Comparison of ENCODE assay signal across 9 cellular contexts in the genomic region with DNA sequence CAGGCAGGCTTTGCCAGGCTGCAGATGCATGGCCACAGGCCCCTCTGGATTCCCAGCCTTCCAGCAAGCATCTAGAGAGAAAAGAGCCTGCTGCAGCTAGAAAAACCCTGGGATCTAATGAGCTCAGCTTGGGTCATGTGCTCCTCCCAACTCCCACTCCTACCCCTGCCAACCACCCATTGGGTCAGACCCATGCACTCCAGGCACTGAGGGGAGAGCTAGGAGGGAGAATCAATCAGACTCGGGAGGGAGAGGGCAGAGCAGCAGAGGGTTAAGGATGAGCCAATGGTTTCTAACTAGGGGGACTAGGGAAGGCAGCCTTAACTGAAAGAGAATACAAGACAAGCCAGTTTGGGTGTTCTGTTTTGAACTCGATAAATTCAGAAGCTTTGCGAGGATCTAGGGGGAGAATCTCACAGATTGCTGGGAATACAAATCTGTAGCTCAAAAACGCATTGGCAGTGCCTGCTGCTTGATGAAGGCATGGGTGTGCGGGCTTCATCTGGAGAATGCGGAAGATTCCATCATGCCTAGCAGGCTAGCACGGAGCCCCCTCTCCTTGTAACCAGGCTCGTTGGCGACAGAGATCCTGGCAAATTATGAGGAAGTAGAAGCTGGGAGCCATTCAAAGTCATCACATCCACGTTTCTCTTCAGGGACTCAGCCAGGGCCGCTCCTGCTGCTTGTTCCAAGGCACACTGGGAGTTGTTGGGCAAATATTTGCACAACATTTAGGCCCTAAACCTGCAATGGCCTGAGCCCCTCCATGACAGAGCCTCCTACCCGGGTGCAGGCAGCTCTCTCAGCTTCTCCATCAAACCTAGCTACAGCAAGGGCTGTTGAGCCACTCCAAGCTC. TPM values are rescaled to one million over a fixed set of nuclear protein-coding genes. Genes with fewer than 3 reads are reported as not detected.
DNase-seq lines count a peak whose midpoint lies in the region; ATAC-seq and TF ChIP-seq lines count a peak whose summit lies in the region.
"Had no signal": no experiment of that assay in that cellular context is flagged by ENCODE, and none has a peak within 500 bp of the region (broad histone marks: within the 10 kb centered on the region; RNA-seq: fewer than 3 reads in every experiment).

No MANE protein-coding gene starts in this region.

- H3K36me3 ChIP-seq in BLaER1, result no peaks in the 10 kb centered on the region
- no peaks in the 10 kb centered on the region for H3K36me3 ChIP-seq in mammary epithelial cell (ENCODE audit: insufficient read depth, low read length)
- H3K36me3 ChIP-seq: cardiac muscle cell had no signal

- H3K27ac ChIP-seq in BLaER1 (peak overlapping the region; percentile 91), mammary epithelial cell (ENCODE audit: insufficient read depth, low read depth, low read length) (peak overlapping the region; percentile 84)
- H3K27ac ChIP-seq: cardiac muscle cell had no signal

- WGBS in mammary epithelial cell (ENCODE audit: low coverage, missing lambda C conversion rate), result 82% methylated on average over 12 of the region's 12 CpGs

- no peaks in the 10 kb centered on the region for H3K79me2 ChIP-seq in mammary epithelial cell (ENCODE audit: insufficient read depth, low read length)

- CTCF ChIA-PET in mammary epithelial cell (lab: Charles Lee; ENCODE audit: low non-redundant PET), result interaction anchor here (0.9 kb wide), 1 partner anchor 21 kb away, joined by 8 read pairs; no protein-coding TSS in a partner anchor

- H3K4me2 ChIP-seq in BLaER1, result peak overlapping the region; percentile 90
- peak overlapping the region; percentile 55 for H3K4me2 ChIP-seq in mammary epithelial cell (ENCODE audit: insufficient read depth, low read depth, low read length)

- dilution Hi-C loops in mammary epithelial cell (cut with HindIII; ENCODE audit: low sequenced_read_pairs), result no loop called here

- peaks cover 9% of the 10 kb centered on the region for H3K36me3 Mint-ChIP-seq in natural killer cell treated with Interleukin-12 subunit alpha and Interleukin-12 subunit beta and Interleukin-15 and Interleukin-18, amount 100 ng/mL, for 72 hours

- H3K27me3 ChIP-seq in BLaER1 (no peaks in the 10 kb centered on the region), mammary epithelial cell (ENCODE audit: insufficient read depth, low read length) (no peaks in the 10 kb centered on the region)
- H3K27me3 ChIP-seq: cardiac muscle cell had no signal

- H3K4me3 Mint-ChIP-seq in natural killer cell treated with Interleukin-12 subunit alpha and Interleukin-12 subunit beta and Interleukin-15 and Interleukin-18, amount 100 ng/mL, for 72 hours, result peak overlapping the region; percentile 90

- H3K4me3 ChIP-seq in BLaER1 (no peak overlapping the region), mammary epithelial cell (replicated peaks in 1 of 3; ENCODE audit: insufficient read depth in 1 of 3, low read depth in 2 of 3, low read length in 3 of 3) (no peak overlapping the region)
- H3K4me3 ChIP-seq: cardiac muscle cell had no signal

- H3K4me1 Mint-ChIP-seq in natural killer cell treated with Interleukin-12 subunit alpha and Interleukin-12 subunit beta and Interleukin-15 and Interleukin-18, amount 100 ng/mL, for 72 hours (ENCODE audit: low read depth in 2 of 2), result peaks cover 81 to 84% of the 10 kb centered on the region in 2 donors

- peak overlapping the region; percentile 97 to 98 for H3K27ac Mint-ChIP-seq in natural killer cell treated with Interleukin-12 subunit alpha and Interleukin-12 subunit beta and Interleukin-15 and Interleukin-18, amount 100 ng/mL, for 72 hours

- peak overlapping the region; percentile 73 for H3K9ac ChIP-seq in BLaER1
- H3K9ac ChIP-seq in mammary epithelial cell (ENCODE audit: insufficient read depth, low read length), result peak overlapping the region; percentile 63

- H3K4me1 ChIP-seq in BLaER1, result peaks cover 54% of the 10 kb centered on the region
- H3K4me1 ChIP-seq in mammary epithelial cell (ENCODE audit: insufficient read depth, low read length), result peaks cover 34% of the 10 kb centered on the region

- no TSS peak for BruUV-seq in mammary epithelial cell (replicated peaks; lab: Mats Ljungman, UMichigan)

- in situ Hi-C loops in mammary epithelial cell (cut with MboI; ENCODE audit: low sequenced_read_pairs in 2 of 2), result no loop called here

- intact Hi-C loops in mammary epithelial cell (cut with micrococcal nuclease), result loop anchor here (2.0 kb wide), 1 partner anchor 197 kb away; no protein-coding TSS in a partner anchor

- H3K9me3 Mint-ChIP-seq in natural killer cell treated with Interleukin-12 subunit alpha and Interleukin-12 subunit beta and Interleukin-15 and Interleukin-18, amount 100 ng/mL, for 72 hours, result peaks cover 3% of the 10 kb centered on the region

- DNase-seq in Kasumi-1 (lab: John Stamatoyannopoulos, UW) (peak; percentile 14 to 37), mammary epithelial cell (no peak), DMS114 treated with DMSO at 0.1 percent for 48 hours (lab: John Stamatoyannopoulos, UW; ENCODE audit: unreplicated experiment) (no peak), ureter (ENCODE audit: low spot score) (no peak), mucosa of gallbladder (ENCODE audit: low spot score) (no peak)
- peak; percentile 53 for DNase-seq in natural killer cell treated with Interleukin-12 subunit alpha and Interleukin-12 subunit beta and Interleukin-15 and Interleukin-18, amount 100 ng/mL, for 72 hours (ENCODE audit: low spot score)

- TF ChIP-seq CTCF in mammary epithelial cell (conservative IDR thresholded peaks at IDR 0.05 in 1 of 2, IDR thresholded peaks at IDR 0.05 in 1 of 2; ENCODE audit: extremely low read depth in 1 of 2, insufficient read depth in 1 of 2, low read depth in 1 of 2, low read length in 2 of 2), result no peak

- no peaks in the 10 kb centered on the region for H3K27me3 Mint-ChIP-seq in natural killer cell treated with Interleukin-12 subunit alpha and Interleukin-12 subunit beta and Interleukin-15 and Interleukin-18, amount 100 ng/mL, for 72 hours

- peak overlapping the region; percentile 48 for H2AFZ ChIP-seq in mammary epithelial cell (ENCODE audit: low read depth, low read length)

- H3K9me3 ChIP-seq in BLaER1, result no peaks in the 10 kb centered on the region
- no peaks in the 10 kb centered on the region for H3K9me3 ChIP-seq in mammary epithelial cell (replicated peaks; ENCODE audit: insufficient read depth, low read length)

- no peak for ATAC-seq in natural killer cell treated with Interleukin-12 subunit alpha and Interleukin-12 subunit beta and Interleukin-15 and Interleukin-18, amount 100 ng/mL, for 72 hours
- no peak for ATAC-seq in GM21528 (IDR thresholded peaks at IDR 0.05; ENCODE audit: low FRiP score, unreplicated experiment)

- H4K20me1 ChIP-seq in BLaER1 (no peaks in the 10 kb centered on the region), mammary epithelial cell (ENCODE audit: insufficient read depth, low read length) (no peaks in the 10 kb centered on the region)

RNA-seq across cellular contexts. Expression of gene VCPKMT, which starts 56.4 kb away (rescaled TPM):
- total RNA-seq in mammary epithelial cell (1 to 10 TPM; 7.5 to 8.1 TPM), ureter (6.4 TPM), mucosa of gallbladder (6.3 TPM)
- polyA plus RNA-seq in mammary epithelial cell, result 3.8 TPM
- polyA minus RNA-seq in mammary epithelial cell, result 6.6 TPM
- total RNA-seq in natural killer cell treated with Interleukin-12 subunit alpha and Interleukin-12 subunit beta and Interleukin-15 and Interleukin-18, amount 100 ng/mL, for 72 hours, result 10 to 100 TPM; 14.0 to 24.6 TPM

Comparison
In these comparisons a context has a peak if more than half of its experiments do, and no peak if none do; other contexts are left out.
1. DNase-seq: peak in Kasumi-1 (2 of 2) and natural killer cell treated with Interleukin-12 subunit alpha and Interleukin-12 subunit beta and Interleukin-15 and Interleukin-18, amount 100 ng/mL, for 72 hours (single experiment); none in mammary epithelial cell (single experiment), DMS114 treated with DMSO at 0.1 percent for 48 hours (single experiment), ureter (single experiment) and mucosa of gallbladder (single experiment).